19 cellular contexts compared by ENCODE assay signal in genomic region chr11:62132188-62132587, GRCh38. TPM values are rescaled to one million over a fixed set of nuclear protein-coding genes. Genes with fewer than 3 reads are reported as not detected.
DNase-seq lines count a peak whose midpoint lies in the region; ATAC-seq and TF ChIP-seq lines count a peak whose summit lies in the region.
"Had no signal": no experiment of that assay in that cellular context is flagged by ENCODE, and none has a peak within 500 bp of the region (broad histone marks: within the 10 kb centered on the region; RNA-seq: fewer than 3 reads in every experiment).

No MANE protein-coding gene starts in this region.

- peak overlapping the region; percentile 49 for H3K27ac Mint-ChIP-seq in activated naive CD4-positive, alpha-beta T cell treated with anti-CD3 and anti-CD28 coated beads, Interleukin-2, amount 10 ng/mL, durations not matched to agents 7 days and 5 days

- H3K4me1 Mint-ChIP-seq in activated naive CD4-positive, alpha-beta T cell treated with anti-CD3 and anti-CD28 coated beads, Interleukin-2, amount 10 ng/mL, durations not matched to agents 7 days and 5 days: peaks cover 43% of the 10 kb centered on the region

- no peaks in the 10 kb centered on the region for H3K9me3 Mint-ChIP-seq in activated naive CD4-positive, alpha-beta T cell treated with anti-CD3 and anti-CD28 coated beads, Interleukin-2, amount 10 ng/mL, durations not matched to agents 7 days and 5 days

- ATAC-seq in HG03095 (IDR thresholded peaks at IDR 0.05; ENCODE audit: unreplicated experiment): no peak
- ATAC-seq: left colon had no signal

- H3K27me3 Mint-ChIP-seq in activated naive CD4-positive, alpha-beta T cell treated with anti-CD3 and anti-CD28 coated beads, Interleukin-2, amount 10 ng/mL, durations not matched to agents 7 days and 5 days: no peaks in the 10 kb centered on the region

- H3K27ac ChIP-seq in esophagus (ENCODE audit: low read depth in 2 of 2, low read length in 1 of 2) (peak overlapping the region; percentile 78 to 88), tibial artery (no peak overlapping the region), colonic mucosa (no peak overlapping the region)
- H3K27ac ChIP-seq: SK-N-MC had no signal

- no peak overlapping the region for H3K4me3 Mint-ChIP-seq in activated naive CD4-positive, alpha-beta T cell treated with anti-CD3 and anti-CD28 coated beads, Interleukin-2, amount 10 ng/mL, durations not matched to agents 7 days and 5 days

- CTCF ChIA-PET in activated naive CD4-positive, alpha-beta T cell treated with anti-CD3 and anti-CD28 coated beads, Interleukin-2, amount 10 ng/mL, durations not matched to agents 7 days and 5 days (lab: Charles Lee): no interaction called here

- no peak overlapping the region for H2AFZ ChIP-seq in Loucy (ENCODE audit: low read length)

- in situ Hi-C loops in KBM-7 (cut with MboI; ENCODE audit: low pct_unique_long_range_greater_than_20kb, low sequenced_read_pairs): no loop called here

- H4K20me1 ChIP-seq in Loucy (ENCODE audit: insufficient read depth, low read length, poor library complexity, severe bottlenecking): peaks cover 59% of the 10 kb centered on the region

- 56 to 75% methylated on average over 6 of the region's 6 CpGs for WGBS in esophagus, 2 donors

- no peaks in the 10 kb centered on the region for H3K9me2 ChIP-seq in Loucy (replicated peaks; ENCODE audit: low read depth, low read length)

- DNase-seq in activated naive CD4-positive, alpha-beta T cell treated with anti-CD3 and anti-CD28 coated beads, Interleukin-2, amount 10 ng/mL, durations not matched to agents 7 days and 5 days: no peak
- DNase-seq in activated naive CD4-positive, alpha-beta T cell (lab: John Stamatoyannopoulos, UW): no peak
- DNase-seq in tibial artery (peak; percentile 7 to 50), colonic mucosa (no peak), KBM-7 (no peak)
- DNase-seq: COR-L47; foreskin melanocyte; left colon; MV-4-11; NCI-H2081; NCI-H524 treated with DMSO at 0.1 percent for 48 hours; stimulated activated CD4-positive, alpha-beta T cell treated with anti-CD3 and anti-CD28 coated beads, Interleukin-2, amount 100 ng/mL, for 24 hours had no signal

- H3K4me1 ChIP-seq in Loucy (ENCODE audit: insufficient read depth, low read length, poor library complexity, severe bottlenecking) (peaks cover 43% of the 10 kb centered on the region), esophagus (ENCODE audit: control insufficient read depth in 2 of 2, insufficient read depth in 2 of 2, low read length in 1 of 2) (peaks cover 0 to 16% of the 10 kb centered on the region in 2 donors), tibial artery (no peaks in the 10 kb centered on the region), colonic mucosa (no peaks in the 10 kb centered on the region)

- H3K36me3 Mint-ChIP-seq in activated naive CD4-positive, alpha-beta T cell treated with anti-CD3 and anti-CD28 coated beads, Interleukin-2, amount 10 ng/mL, durations not matched to agents 7 days and 5 days: peaks cover 67% of the 10 kb centered on the region

- H3K4me3 ChIP-seq in Loucy (ENCODE audit: low read length, poor library complexity, severe bottlenecking) (peak overlapping the region; percentile 39), esophagus (ENCODE audit: low read depth in 1 of 2, low read length in 2 of 2) (no peak overlapping the region), tibial artery (no peak overlapping the region), colonic mucosa (no peak overlapping the region)
- H3K4me3 ChIP-seq: SK-N-MC had no signal

- no peaks in the 10 kb centered on the region for H3K27me3 ChIP-seq in Loucy (ENCODE audit: insufficient read depth, low read length, poor library complexity, severe bottlenecking)
- H3K27me3 ChIP-seq in esophagus (ENCODE audit: control insufficient read depth in 1 of 2, insufficient read depth in 2 of 2, low read length in 2 of 2): no peaks in the 10 kb centered on the region
- H3K27me3 ChIP-seq in tibial artery: no peaks in the 10 kb centered on the region
- no peaks in the 10 kb centered on the region for H3K27me3 ChIP-seq in colonic mucosa

- H3K9ac ChIP-seq in Loucy (ENCODE audit: low read depth, low read length, poor library complexity, severe bottlenecking) (no peak overlapping the region), colonic mucosa (ENCODE audit: low read depth in 2 of 2, low read length in 2 of 2) (no peak overlapping the region)

- H3K9me3 ChIP-seq in Loucy (ENCODE audit: insufficient read depth, low read depth, low read length): no peaks in the 10 kb centered on the region
- H3K9me3 ChIP-seq in esophagus (ENCODE audit: control insufficient read depth in 2 of 2, insufficient read depth in 1 of 2, low read depth in 1 of 2, low read length in 1 of 2): no peaks in the 10 kb centered on the region
- no peaks in the 10 kb centered on the region for H3K9me3 ChIP-seq in tibial artery
- no peaks in the 10 kb centered on the region for H3K9me3 ChIP-seq in colonic mucosa

- H3K79me2 ChIP-seq in Loucy (ENCODE audit: insufficient read depth, low read length): peaks cover 99% of the 10 kb centered on the region

- TF ChIP-seq CTCF in Loucy (conservative IDR thresholded peaks at IDR 0.05; ENCODE audit: low read length) (no peak), tibial artery (IDR thresholded peaks at IDR 0.05) (no peak), colonic mucosa (IDR thresholded peaks at IDR 0.05) (no peak)

- H3K36me3 ChIP-seq in Loucy (ENCODE audit: insufficient read depth, low read length) (peaks cover 91% of the 10 kb centered on the region; the same call in 1 of the 2 replicates), esophagus (ENCODE audit: control insufficient read depth in 2 of 2, insufficient read depth in 2 of 2, low read length in 1 of 2) (peaks cover 4 to 43% of the 10 kb centered on the region in 2 donors), tibial artery (peaks cover 18 to 60% (median 38%) of the 10 kb centered on the region in 3 donors), colonic mucosa (no peaks in the 10 kb centered on the region)

- intact Hi-C loops in tibial artery (cut with DNase I; ENCODE audit: low total_unique reads): no loop called here
- intact Hi-C loops in colonic mucosa (cut with DNase I): no loop called here

- peak overlapping the region; percentile 48 for H3K4me2 ChIP-seq in Loucy (ENCODE audit: low read depth, low read length, poor library complexity, severe bottlenecking)

- H3F3A ChIP-seq in Loucy (ENCODE audit: low read depth): no peaks in the 10 kb centered on the region

RNA-seq across cellular contexts. Expression of gene INCENP, which starts 8.4 kb away (rescaled TPM):
- polyA plus RNA-seq in esophagus: 10 to 100 TPM; 13.7 to 17.5 TPM
- total RNA-seq in colonic mucosa: 10 to 100 TPM; 35.1 to 93.4 TPM

RNA-seq across cellular contexts. Expression of gene SCGB1D1, which starts 57.8 kb away (rescaled TPM):
- polyA plus RNA-seq in esophagus: not detected
- total RNA-seq in colonic mucosa: not detected
- total RNA-seq: activated CD8-positive, alpha-beta memory T cell treated with anti-CD3 and anti-CD28 coated beads for 36 hours; aorta; left colon; osteocyte had no signal
- polyA plus RNA-seq: aorta had no signal

Comparison
In these comparisons a context has a peak if more than half of its experiments do, and no peak if none do; other contexts are left out.
1. DNase-seq: peak in tibial artery (2 of 2); none in activated naive CD4-positive, alpha-beta T cell treated with anti-CD3 and anti-CD28 coated beads, Interleukin-2, amount 10 ng/mL, durations not matched to agents 7 days and 5 days (single experiment), activated naive CD4-positive, alpha-beta T cell (0 of 4), colonic mucosa (single experiment) and KBM-7 (single experiment).
2. H3K27ac ChIP-seq: peak in esophagus (2 of 2); none in tibial artery (0 of 2) and colonic mucosa (single experiment).